Comparison of ENCODE assay signal across 17 cellular contexts in the genomic region with DNA sequence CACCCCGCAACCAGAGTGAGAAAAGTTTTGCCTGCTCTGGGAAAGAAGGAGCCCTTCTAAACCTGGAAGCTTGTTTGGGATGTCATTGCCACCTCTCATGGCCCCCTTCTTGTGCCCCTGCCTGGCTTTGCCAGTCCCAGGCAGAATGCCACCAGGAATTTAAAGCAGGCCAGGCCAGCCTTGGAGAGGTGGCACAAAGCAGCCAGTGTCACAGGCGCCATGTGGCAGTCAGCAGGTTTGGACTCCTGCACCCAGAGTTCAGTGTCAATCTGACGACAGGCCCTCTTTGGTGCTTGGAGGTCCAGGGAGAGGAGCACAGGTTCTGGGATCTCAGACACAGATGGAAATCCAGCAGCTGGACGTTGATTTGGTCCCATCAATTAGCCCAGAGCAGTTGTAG. TPM values are rescaled to one million over a fixed set of nuclear protein-coding genes. Genes with fewer than 3 reads are reported as not detected.
DNase-seq lines count a peak whose midpoint lies in the region; ATAC-seq and TF ChIP-seq lines count a peak whose summit lies in the region.
"Had no signal": no experiment of that assay in that cellular context is flagged by ENCODE, and none has a peak within 500 bp of the region (broad histone marks: within the 10 kb centered on the region; RNA-seq: fewer than 3 reads in every experiment).

No MANE protein-coding gene starts in this region.

- peaks cover 5% of the 10 kb centered on the region for H3K4me1 Mint-ChIP-seq in T-helper 17 cell

- H3K27me3 Mint-ChIP-seq in T-helper 17 cell, result peaks cover 7% of the 10 kb centered on the region
- H3K27me3 Mint-ChIP-seq: CD4-positive, alpha-beta T cell had no signal

- H3K27ac Mint-ChIP-seq in T-helper 17 cell, result peak overlapping the region; percentile 39
- H3K27ac Mint-ChIP-seq: CD4-positive, alpha-beta T cell; GM23338; HFFc6 had no signal

- TF ChIP-seq CTCF in heart right ventricle (IDR thresholded peaks at IDR 0.05), result no peak

- ATAC-seq in T-helper 17 cell (no peak), heart right ventricle (peak in 6 of 8 donors; percentile 29 to 75 (median 56))
- ATAC-seq: GM23338, HCT116 had no signal

- no peaks in the 10 kb centered on the region for H3K9me3 ChIP-seq in T-helper 17 cell (ENCODE audit: control insufficient read depth, low read length, poor library complexity, severe bottlenecking)
- H3K9me3 ChIP-seq in heart right ventricle, result no peaks in the 10 kb centered on the region
- H3K9me3 ChIP-seq: Caco-2 had no signal

- DNase-seq in Ammon's horn (ENCODE audit: low spot score) (peak; percentile 11), T-helper 17 cell (no peak), heart right ventricle (no peak), medulla oblongata (ENCODE audit: extremely low spot score) (peak; percentile 40), GDM1 (lab: John Stamatoyannopoulos, UW) (no peak), pons (ENCODE audit: low spot score) (no peak), NCI-H146 (lab: John Stamatoyannopoulos, UW) (no peak)
- DNase-seq: ACHN; Caco-2; CD4-positive, alpha-beta T cell; DMS79; GF-D8; H7; HFFc6 had no signal

- H3K36me3 Mint-ChIP-seq in T-helper 17 cell (ENCODE audit: low read depth), result no peaks in the 10 kb centered on the region

- no peak overlapping the region for H3K27ac ChIP-seq in heart right ventricle
- H3K27ac ChIP-seq: C4-2B had no signal

- no peaks in the 10 kb centered on the region for H3K36me3 ChIP-seq in heart right ventricle

- H3K27me3 ChIP-seq in heart right ventricle, result no peaks in the 10 kb centered on the region

- H3K4me3 Mint-ChIP-seq in T-helper 17 cell, result no peak overlapping the region
- H3K4me3 Mint-ChIP-seq: CD4-positive, alpha-beta T cell; GM23338; HFFc6 had no signal

- intact Hi-C loops in heart right ventricle (cut with DNase I), result no loop called here

- peaks cover 0 to 7% (median 0%) of the 10 kb centered on the region in 9 donors for H3K4me1 ChIP-seq in heart right ventricle
- H3K4me1 ChIP-seq: Caco-2 had no signal

- no peak overlapping the region for H3K4me3 ChIP-seq in heart right ventricle
- H3K4me3 ChIP-seq: GM23338 had no signal

- WGBS in heart right ventricle, 2 donors, result 67 to 70% methylated on average over 4 of the region's 4 CpGs

RNA-seq across cellular contexts. Expression of a gene that starts 12.7 kb away (rescaled TPM):
- total RNA-seq in T-helper 17 cell, result 100 to 1,000 TPM in 1 of 2 donors, 10 to 100 TPM in 1; 91.0 to 104 TPM
- 100 to 1,000 TPM; 178 to 322 (median 239) TPM for total RNA-seq in heart right ventricle
- 100 to 1,000 TPM in 1 of 2 donors, 10 to 100 TPM in 1; 51.9 to 161 TPM for polyA plus RNA-seq in heart right ventricle

Comparison
In these comparisons a context has a peak if more than half of its experiments do, and no peak if none do; other contexts are left out.
1. DNase-seq: peak in Ammon's horn (single experiment) and medulla oblongata (single experiment); none in T-helper 17 cell (0 of 3), heart right ventricle (0 of 2), GDM1 (single experiment), pons (single experiment) and NCI-H146 (single experiment).